Comparison of ENCODE assay signal across 9 cellular contexts in the genomic region with DNA sequence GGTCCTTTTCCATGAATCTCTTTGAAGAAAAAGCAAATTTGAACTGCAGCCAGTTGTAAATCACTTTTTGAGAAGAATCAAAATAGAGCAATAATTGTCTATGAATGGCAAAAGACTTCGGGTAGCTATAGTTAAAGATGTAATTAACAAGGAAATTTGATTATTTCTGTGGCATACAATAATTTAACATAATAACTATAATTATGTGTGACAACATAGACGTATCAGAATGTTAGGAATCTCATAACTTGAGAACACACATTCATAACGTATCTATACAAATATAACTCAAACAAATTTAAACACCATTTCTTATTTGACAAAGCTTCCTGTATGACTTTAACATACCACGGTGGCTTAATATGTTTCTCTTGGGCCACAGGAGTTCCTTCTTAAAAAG.
"Had no signal": no experiment of that assay in that cellular context is flagged by ENCODE, and none has a peak within 500 bp of the region (broad histone marks: within the 10 kb centered on the region; RNA-seq: fewer than 3 reads in every experiment).

No MANE protein-coding gene starts in this region.

- H3K36me3 ChIP-seq: HAP-1 had no signal

- H3K9ac ChIP-seq: GM23248 had no signal

- ATAC-seq: GM23338, HCT116 had no signal

- H3K4me3 ChIP-seq: GM23248, GM23338, HAP-1 had no signal

- DNase-seq: GM23248, GOT3, H7, H9, HCEC 1CT, HFFc6 had no signal

- H3K9me3 ChIP-seq: HAP-1 had no signal

- H3K27ac ChIP-seq: GM23248 had no signal

- H2AFZ ChIP-seq: GM23248, GM23338 had no signal

- H3K4me2 ChIP-seq: GM23338 had no signal

- H3K4me1 ChIP-seq: HAP-1 had no signal
